10 cellular contexts compared by ENCODE assay signal in genomic region chr11:64342869-64343739, GRCh38. TPM values are rescaled to one million over a fixed set of nuclear protein-coding genes. Genes with fewer than 3 reads are reported as not detected.
DNase-seq lines count a peak whose midpoint lies in the region; ATAC-seq, FAIRE-seq and TF ChIP-seq lines count a peak whose summit lies in the region.
"Had no signal": no experiment of that assay in that cellular context is flagged by ENCODE, and none has a peak within 500 bp of the region (broad histone marks: within the 10 kb centered on the region; RNA-seq: fewer than 3 reads in every experiment).

No MANE protein-coding gene starts in this region.

- H4K20me1 ChIP-seq in mammary epithelial cell (ENCODE audit: insufficient read depth, low read length): no peaks in the 10 kb centered on the region

- DNase-seq in Right ventricle myocardium superior (no peak), left ventricle myocardium superior (no peak), mammary epithelial cell (no peak), left lung (peak in 1 of 2 donors; percentile 77), upper lobe of right lung (no peak), OCI-M2 (lab: John Stamatoyannopoulos, UW; ENCODE audit: unreplicated experiment) (no peak), SHP77 (lab: John Stamatoyannopoulos, UW) (no peak), HTR-8/SVneo (ENCODE audit: insufficient read length, low spot score) (no peak)

- H3K4me3 ChIP-seq in mammary epithelial cell (replicated peaks in 1 of 3; ENCODE audit: insufficient read depth in 1 of 3, low read depth in 2 of 3, low read length in 3 of 3) (peak overlapping the region in 1 of 3 experiments; percentile 36), left lung (peak overlapping the region in 1 of 2 donors; percentile 49), upper lobe of right lung (peak overlapping the region; percentile 41)

- peak overlapping the region; percentile 80 for H2AFZ ChIP-seq in mammary epithelial cell (ENCODE audit: low read depth, low read length)

- H3K36me3 ChIP-seq in mammary epithelial cell (ENCODE audit: insufficient read depth, low read length) (no peaks in the 10 kb centered on the region), left lung (peaks cover 0 to 31% of the 10 kb centered on the region in 2 donors), upper lobe of right lung (no peaks in the 10 kb centered on the region)
- H3K36me3 ChIP-seq: adrenal gland, right lobe of liver had no signal

- TSS peak; percentile 18 for BruUV-seq in mammary epithelial cell (replicated peaks; lab: Mats Ljungman, UMichigan)

- no peak overlapping the region for H3K27ac ChIP-seq in mammary epithelial cell (ENCODE audit: insufficient read depth, low read depth, low read length)
- peak overlapping the region in 1 of 2 donors; percentile 86 for H3K27ac ChIP-seq in left lung
- no peak overlapping the region for H3K27ac ChIP-seq in upper lobe of right lung

- in situ Hi-C loops in mammary epithelial cell (cut with MboI; ENCODE audit: low sequenced_read_pairs in 2 of 2): no loop called here

- no peak overlapping the region for H3K9ac ChIP-seq in mammary epithelial cell (ENCODE audit: insufficient read depth, low read length)

- no peak for FAIRE-seq in HTR-8/SVneo (lab: Jason Lieb, UNC)

- TF ChIP-seq CTCF in mammary epithelial cell (conservative IDR thresholded peaks at IDR 0.05 in 1 of 2, IDR thresholded peaks at IDR 0.05 in 1 of 2; ENCODE audit: extremely low read depth in 1 of 2, insufficient read depth in 1 of 2, low read depth in 1 of 2, low read length in 2 of 2) (no peak), left lung (IDR thresholded peaks at IDR 0.05) (no peak), upper lobe of right lung (IDR thresholded peaks at IDR 0.05) (no peak)

- peak; percentile 42 for ATAC-seq in Right ventricle myocardium superior (ENCODE audit: poor library complexity)
- no peak for ATAC-seq in left ventricle myocardium superior
- peak; percentile 43 for ATAC-seq in left lung
- no peak for ATAC-seq in upper lobe of right lung

- no peak overlapping the region for H3K4me2 ChIP-seq in mammary epithelial cell (ENCODE audit: insufficient read depth, low read depth, low read length)

- no peaks in the 10 kb centered on the region for H3K27me3 ChIP-seq in mammary epithelial cell (ENCODE audit: insufficient read depth, low read length)
- no peaks in the 10 kb centered on the region for H3K27me3 ChIP-seq in left lung
- no peaks in the 10 kb centered on the region for H3K27me3 ChIP-seq in upper lobe of right lung
- H3K27me3 ChIP-seq: adrenal gland, right lobe of liver had no signal

- CTCF ChIA-PET in mammary epithelial cell (lab: Charles Lee; ENCODE audit: low non-redundant PET): interaction anchor here (0.6 to 1.8 kb wide), 8 partner anchors 12 to 346 kb away, joined by 3 to 25 read pairs (median 4); partner anchors contain the start of genes PRDX5 and TRMT112

- peaks cover 20% of the 10 kb centered on the region for H3K4me1 ChIP-seq in mammary epithelial cell (ENCODE audit: insufficient read depth, low read length)
- H3K4me1 ChIP-seq in left lung: peaks cover 0 to 43% of the 10 kb centered on the region in 2 donors
- peaks cover 14% of the 10 kb centered on the region for H3K4me1 ChIP-seq in upper lobe of right lung

- no peaks in the 10 kb centered on the region for H3K79me2 ChIP-seq in mammary epithelial cell (ENCODE audit: insufficient read depth, low read length)

- dilution Hi-C loops in mammary epithelial cell (cut with HindIII; ENCODE audit: low sequenced_read_pairs): no loop called here

- H3K9me3 ChIP-seq in mammary epithelial cell (replicated peaks; ENCODE audit: insufficient read depth, low read length) (no peaks in the 10 kb centered on the region), left lung (no peaks in the 10 kb centered on the region), upper lobe of right lung (no peaks in the 10 kb centered on the region)
- H3K9me3 ChIP-seq: adrenal gland, right lobe of liver had no signal

- 98% methylated on average over 9 of the region's 29 CpGs for WGBS in mammary epithelial cell (ENCODE audit: low coverage, missing lambda C conversion rate)

- intact Hi-C loops in Right ventricle myocardium superior (cut with DNase I): no loop called here
- intact Hi-C loops in left ventricle myocardium superior (cut with micrococcal nuclease): no loop called here
- intact Hi-C loops in mammary epithelial cell (cut with micrococcal nuclease): loop anchor here (1.0 to 5.0 kb wide), 3 partner anchors 25 to 91 kb away; partner anchors contain the start of genes ESRRA, PLCB3 and PRDX5
- intact Hi-C loops in left lung (cut with DNase I): no loop called here
- intact Hi-C loops in upper lobe of right lung (cut with DNase I): no loop called here

RNA-seq across cellular contexts. Expression of gene CCDC88B, which starts 3.1 kb away (rescaled TPM):
- 7.7 TPM for total RNA-seq in Right ventricle myocardium superior
- 7.2 TPM for total RNA-seq in left ventricle myocardium superior
- total RNA-seq in mammary epithelial cell: 1 to 10 TPM; 1.8 to 7.1 TPM
- 4.6 TPM for polyA plus RNA-seq in mammary epithelial cell
- 6.4 TPM for polyA minus RNA-seq in mammary epithelial cell
- 10 to 100 TPM; 12.1 to 35.7 TPM for total RNA-seq in left lung
- 20.7 TPM for total RNA-seq in upper lobe of right lung

RNA-seq across cellular contexts. Expression of gene RPS6KA4, which starts 15.9 kb away (rescaled TPM):
- total RNA-seq in Right ventricle myocardium superior (14.6 TPM), left ventricle myocardium superior (15.1 TPM), mammary epithelial cell (10 to 100 TPM; 45.0 to 92.1 TPM), left lung (10 to 100 TPM; 37.1 to 57.6 TPM), upper lobe of right lung (42.4 TPM)
- polyA plus RNA-seq in mammary epithelial cell: 62.1 TPM
- 70.8 TPM for polyA minus RNA-seq in mammary epithelial cell

RNA-seq across cellular contexts. Expression of gene PRDX5, which starts 25.2 kb away (rescaled TPM):
- total RNA-seq in Right ventricle myocardium superior (417 TPM), left ventricle myocardium superior (362 TPM), mammary epithelial cell (100 to 1,000 TPM; 333 to 449 TPM), left lung (100 to 1,000 TPM; 165 to 208 TPM), upper lobe of right lung (176 TPM)
- 660 TPM for polyA plus RNA-seq in mammary epithelial cell
- polyA minus RNA-seq in mammary epithelial cell: 272 TPM

RNA-seq across cellular contexts. Expression of gene TRMT112, which starts 25.7 kb away (rescaled TPM):
- total RNA-seq in Right ventricle myocardium superior (97.5 TPM), left ventricle myocardium superior (83.4 TPM), mammary epithelial cell (100 to 1,000 TPM; 105 to 199 TPM), left lung (100 to 1,000 TPM; 178 to 196 TPM), upper lobe of right lung (168 TPM)
- 350 TPM for polyA plus RNA-seq in mammary epithelial cell
- 271 TPM for polyA minus RNA-seq in mammary epithelial cell

RNA-seq across cellular contexts. Expression of gene ESRRA, which starts 37.8 kb away (rescaled TPM):
- total RNA-seq in Right ventricle myocardium superior: 241 TPM
- 256 TPM for total RNA-seq in left ventricle myocardium superior
- 10 to 100 TPM; 44.8 to 67.0 TPM for total RNA-seq in mammary epithelial cell
- 34.7 TPM for polyA plus RNA-seq in mammary epithelial cell
- polyA minus RNA-seq in mammary epithelial cell: 33.3 TPM
- 10 to 100 TPM; 42.8 to 60.1 TPM for total RNA-seq in left lung
- 51.9 TPM for total RNA-seq in upper lobe of right lung

Comparison
In these comparisons a context has a peak if more than half of its experiments do, and no peak if none do; other contexts are left out.
1. ATAC-seq: peak in Right ventricle myocardium superior (single experiment) and left lung (single experiment); none in left ventricle myocardium superior (single experiment) and upper lobe of right lung (single experiment).